Comparison of ENCODE assay signal across 19 cellular contexts in the genomic region with DNA sequence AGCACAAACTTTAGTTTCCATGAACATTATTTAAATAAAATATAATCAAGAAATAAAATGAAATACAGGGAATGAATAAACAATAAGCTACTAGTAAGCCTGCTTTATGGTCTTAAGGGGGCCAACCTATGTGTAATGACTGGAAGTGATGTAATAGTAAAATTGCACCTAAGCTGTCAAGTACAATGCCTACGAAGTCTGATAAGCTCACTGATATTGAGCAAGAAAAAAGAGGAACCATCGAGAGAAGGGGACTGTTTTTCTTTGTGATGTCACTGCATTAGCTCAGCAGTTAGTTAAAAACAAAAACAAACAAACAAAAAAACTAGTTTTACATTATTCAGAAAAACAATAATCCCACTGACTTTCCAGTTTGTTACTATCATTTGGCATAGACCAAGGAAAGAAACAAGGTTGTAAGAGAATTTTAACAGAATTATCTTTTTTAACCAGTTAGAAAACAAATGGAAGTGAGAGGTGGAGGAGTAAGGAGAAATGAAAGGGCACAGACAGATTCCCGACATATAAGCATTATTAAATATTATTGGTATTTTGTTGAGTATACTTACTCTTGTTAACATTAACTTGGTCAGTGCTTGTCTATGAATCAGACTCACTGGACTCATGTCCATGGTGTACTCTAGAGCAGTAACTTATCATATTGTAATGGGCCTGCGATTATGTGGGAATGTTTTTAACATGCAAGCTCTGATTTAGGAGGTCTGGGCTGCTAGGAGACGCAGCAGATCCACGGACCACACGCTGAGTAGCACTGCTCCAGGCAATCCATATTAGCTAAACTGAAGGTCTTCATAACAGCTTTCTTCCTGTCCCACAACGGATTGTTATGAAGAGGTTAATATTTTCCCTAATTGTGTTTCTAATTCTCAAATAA.
DNase-seq lines count a peak whose midpoint lies in the region; TF ChIP-seq lines count a peak whose summit lies in the region.
"Had no signal": no experiment of that assay in that cellular context is flagged by ENCODE, and none has a peak within 500 bp of the region (broad histone marks: within the 10 kb centered on the region; RNA-seq: fewer than 3 reads in every experiment).

No MANE protein-coding gene starts in this region.

- H3K4me1 Mint-ChIP-seq in osteocyte (ENCODE audit: unreplicated experiment) = peaks cover 35% of the 10 kb centered on the region
- H3K4me1 Mint-ChIP-seq: activated CD4-positive, alpha-beta memory T cell treated with anti-CD3 and anti-CD28 coated beads, Interleukin-2, amount 10 ng/mL, durations not matched to agents 7 days and 5 days; CD8-positive, alpha-beta memory T cell had no signal

- H3K9ac ChIP-seq in SK-N-MC (ENCODE audit: insufficient read length) (peak overlapping the region; percentile 37), iPS-18a (ENCODE audit: low read length) (peak overlapping the region; percentile 15)

- H3K4me3 Mint-ChIP-seq in osteocyte (ENCODE audit: unreplicated experiment) = peak overlapping the region; percentile 22
- H3K4me3 Mint-ChIP-seq: activated CD4-positive, alpha-beta memory T cell treated with anti-CD3 and anti-CD28 coated beads, Interleukin-2, amount 10 ng/mL, durations not matched to agents 7 days and 5 days; CD8-positive, alpha-beta memory T cell had no signal

- H3K36me3 Mint-ChIP-seq in osteocyte (ENCODE audit: unreplicated experiment) = no peaks in the 10 kb centered on the region
- H3K36me3 Mint-ChIP-seq: CD8-positive, alpha-beta memory T cell had no signal

- H3K4me3 ChIP-seq in HEK293 (ENCODE audit: low read depth, low read length) = no peak overlapping the region
- peak overlapping the region; percentile 58 for H3K4me3 ChIP-seq in SK-N-MC
- no peak overlapping the region for H3K4me3 ChIP-seq in iPS-18a (ENCODE audit: low read length)
- H3K4me3 ChIP-seq: dorsolateral prefrontal cortex had no signal

- no peaks in the 10 kb centered on the region for H3K9me3 Mint-ChIP-seq in osteocyte (ENCODE audit: unreplicated experiment)
- H3K9me3 Mint-ChIP-seq: activated CD4-positive, alpha-beta memory T cell treated with anti-CD3 and anti-CD28 coated beads, Interleukin-2, amount 10 ng/mL, durations not matched to agents 7 days and 5 days had no signal

- POLR2A ChIA-PET in HEK293 (lab: Yijun Ruan, JAX) = no interaction called here

- TF ChIP-seq CTCF in HEK293 (tag by site-specific recombination; IDR thresholded peaks at IDR 0.05) (no peak), osteocyte (IDR thresholded peaks at IDR 0.05) (no peak)

- no peaks in the 10 kb centered on the region for H3K27me3 ChIP-seq in iPS-18a (ENCODE audit: control insufficient read depth, insufficient read depth, low read length)
- H3K27me3 ChIP-seq: dorsolateral prefrontal cortex had no signal

- DNase-seq in SK-N-MC (ENCODE audit: low read depth, low spot score) (peak; percentile 91), osteocyte (ENCODE audit: extremely low spot score, unreplicated experiment) (no peak), NCI-H345 treated with DMSO at 0.1 percent for 48 hours (lab: John Stamatoyannopoulos, UW; ENCODE audit: unreplicated experiment) (no peak), HCEC 1CT (no peak), NOMO-1 (lab: John Stamatoyannopoulos, UW; ENCODE audit: unreplicated experiment in 2 of 2) (no peak)
- no peak for DNase-seq in activated CD8-positive, alpha-beta memory T cell treated with anti-CD3 and anti-CD28 coated beads for 24 hours
- DNase-seq: activated CD4-positive, alpha-beta memory T cell treated with anti-CD3 and anti-CD28 coated beads, Interleukin-2, amount 10 ng/mL, durations not matched to agents 7 days and 5 days; activated naive CD4-positive, alpha-beta T cell; CD8-positive, alpha-beta memory T cell; central memory CD4-positive, alpha-beta T cell; dorsolateral prefrontal cortex; foreskin melanocyte; NCI-H187 treated with DMSO at 0.1 percent for 48 hours; NCI-H446 treated with DMSO at 0.1 percent for 48 hours; NK-92 treated with Interleukin-12 subunit alpha and Interleukin-12 subunit beta, amount 100 ng/mL, for 24 hours; RPMI8226; T1000 had no signal

- H3K27ac ChIP-seq in HEK293 (ENCODE audit: extremely low read depth, low read depth, low read length) = no peak overlapping the region
- peak overlapping the region; percentile 6 for H3K27ac ChIP-seq in SK-N-MC
- H3K27ac ChIP-seq in iPS-18a (ENCODE audit: low read length) = peak overlapping the region; percentile 37
- H3K27ac ChIP-seq: dorsolateral prefrontal cortex had no signal

- peaks cover 11% of the 10 kb centered on the region for H3K4me1 ChIP-seq in HEK293 (ENCODE audit: control insufficient read depth, insufficient read depth, low read length)
- peaks cover 3% of the 10 kb centered on the region for H3K4me1 ChIP-seq in iPS-18a (ENCODE audit: control insufficient read depth, low read depth, low read length)

- peak overlapping the region; percentile 54 for H3K27ac Mint-ChIP-seq in osteocyte (ENCODE audit: unreplicated experiment)
- H3K27ac Mint-ChIP-seq: activated CD4-positive, alpha-beta memory T cell treated with anti-CD3 and anti-CD28 coated beads, Interleukin-2, amount 10 ng/mL, durations not matched to agents 7 days and 5 days had no signal

- CTCF ChIA-PET in HEK293 (lab: Yijun Ruan, JAX) = interaction anchor here (0.5 to 0.7 kb wide), 4 partner anchors 27 to 195 kb away, joined by 3 to 4 read pairs (median 4); no protein-coding TSS in a partner anchor

- H3K9me3 ChIP-seq in HEK293 (ENCODE audit: control insufficient read depth, insufficient read depth, low read depth, low read length) (no peaks in the 10 kb centered on the region), SK-N-MC (ENCODE audit: low read depth, low read length) (no peaks in the 10 kb centered on the region), iPS-18a (ENCODE audit: control insufficient read depth, low read depth, low read length) (no peaks in the 10 kb centered on the region)

- H3K27me3 Mint-ChIP-seq in osteocyte (ENCODE audit: unreplicated experiment) = no peaks in the 10 kb centered on the region
- H3K27me3 Mint-ChIP-seq: activated CD4-positive, alpha-beta memory T cell treated with anti-CD3 and anti-CD28 coated beads, Interleukin-2, amount 10 ng/mL, durations not matched to agents 7 days and 5 days; CD8-positive, alpha-beta memory T cell had no signal

- H3K36me3 ChIP-seq in HEK293 (ENCODE audit: control insufficient read depth in 2 of 2, insufficient read depth in 1 of 2, low read length in 2 of 2) = no peaks in the 10 kb centered on the region
- no peaks in the 10 kb centered on the region for H3K36me3 ChIP-seq in SK-N-MC (ENCODE audit: insufficient read depth, low read length)
- no peaks in the 10 kb centered on the region for H3K36me3 ChIP-seq in iPS-18a (ENCODE audit: control insufficient read depth, low read depth, low read length)

TF ChIP-seq in HEK293, 187 proteins besides CTCF, POLR2A, EP300 and RAD21 (continues in another document):
- TF ChIP-seq ZNF48 (tag by site-specific recombination; IDR thresholded peaks at IDR 0.05) (no peak), ZBTB21 (tag by site-specific recombination; IDR thresholded peaks at IDR 0.05) (peak; percentile 76), ZNF692 (tag by site-specific recombination; IDR thresholded peaks at IDR 0.05) (peak; percentile 86), ZNF335 (tag by site-specific recombination; conservative IDR thresholded peaks at IDR 0.05) (peak; percentile 73), GLIS1 (tag by site-specific recombination; IDR thresholded peaks at IDR 0.05) (peak; percentile 74), ZNF660 (tag by site-specific recombination; IDR thresholded peaks at IDR 0.05) (0 out of 2 replicates have a peak, but pooled peaks have one; percentile 11), ZNF514 (tag by site-specific recombination; IDR thresholded peaks at IDR 0.05) (no peak), ZNF555 (tag by site-specific recombination; conservative IDR thresholded peaks at IDR 0.05) (no peak), ZBTB20 (tag by site-specific recombination; IDR thresholded peaks at IDR 0.05) (peak; percentile 19; the same call in 1 of the 2 replicates)
- TF ChIP-seq, protein P1, sequence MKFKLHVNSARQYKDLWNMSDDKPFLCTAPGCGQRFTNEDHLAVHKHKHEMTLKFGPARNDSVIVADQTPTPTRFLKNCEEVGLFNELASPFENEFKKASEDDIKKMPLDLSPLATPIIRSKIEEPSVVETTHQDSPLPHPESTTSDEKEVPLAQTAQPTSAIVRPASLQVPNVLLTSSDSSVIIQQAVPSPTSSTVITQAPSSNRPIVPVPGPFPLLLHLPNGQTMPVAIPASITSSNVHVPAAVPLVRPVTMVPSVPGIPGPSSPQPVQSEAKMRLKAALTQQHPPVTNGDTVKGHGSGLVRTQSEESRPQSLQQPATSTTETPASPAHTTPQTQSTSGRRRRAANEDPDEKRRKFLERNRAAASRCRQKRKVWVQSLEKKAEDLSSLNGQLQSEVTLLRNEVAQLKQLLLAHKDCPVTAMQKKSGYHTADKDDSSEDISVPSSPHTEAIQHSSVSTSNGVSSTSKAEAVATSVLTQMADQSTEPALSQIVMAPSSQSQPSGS (tag by site-specific recombination; IDR thresholded peaks at IDR 0.05; ENCODE audit: low read depth) = peak; percentile 55; the same call in 1 of the 2 replicates
- TF ChIP-seq, protein P2, sequence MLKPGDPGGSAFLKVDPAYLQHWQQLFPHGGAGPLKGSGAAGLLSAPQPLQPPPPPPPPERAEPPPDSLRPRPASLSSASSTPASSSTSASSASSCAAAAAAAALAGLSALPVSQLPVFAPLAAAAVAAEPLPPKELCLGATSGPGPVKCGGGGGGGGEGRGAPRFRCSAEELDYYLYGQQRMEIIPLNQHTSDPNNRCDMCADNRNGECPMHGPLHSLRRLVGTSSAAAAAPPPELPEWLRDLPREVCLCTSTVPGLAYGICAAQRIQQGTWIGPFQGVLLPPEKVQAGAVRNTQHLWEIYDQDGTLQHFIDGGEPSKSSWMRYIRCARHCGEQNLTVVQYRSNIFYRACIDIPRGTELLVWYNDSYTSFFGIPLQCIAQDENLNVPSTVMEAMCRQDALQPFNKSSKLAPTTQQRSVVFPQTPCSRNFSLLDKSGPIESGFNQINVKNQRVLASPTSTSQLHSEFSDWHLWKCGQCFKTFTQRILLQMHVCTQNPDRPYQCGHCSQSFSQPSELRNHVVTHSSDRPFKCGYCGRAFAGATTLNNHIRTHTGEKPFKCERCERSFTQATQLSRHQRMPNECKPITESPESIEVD (tag by site-specific recombination; IDR thresholded peaks at IDR 0.05) = peak; percentile 75
